In genomic region chr5:14615365-14615764, GRCh38 we compare ENCODE assay signal across 25 cellular contexts.
DNase-seq lines count a peak whose midpoint lies in the region; FAIRE-seq lines count a peak whose summit lies in the region.
"Had no signal": no experiment of that assay in that cellular context is flagged by ENCODE, and none has a peak within 500 bp of the region (broad histone marks: within the 10 kb centered on the region; RNA-seq: fewer than 3 reads in every experiment).

No MANE protein-coding gene starts in this region.

- H3K4me3 Mint-ChIP-seq in T-helper 2 cell treated with Interferon-gamma antibody and Interleukin-4, amounts not matched to agents 5 μg/mL and 100 μg/mL, for 36 hours, result no peak overlapping the region
- H3K4me3 Mint-ChIP-seq: activated naive CD8-positive, alpha-beta T cell; naive B cell had no signal

- H3K27ac Mint-ChIP-seq in T-helper 2 cell treated with Interferon-gamma antibody and Interleukin-4, amounts not matched to agents 5 μg/mL and 100 μg/mL, for 36 hours, result peak overlapping the region; percentile 23
- H3K27ac Mint-ChIP-seq: activated naive CD8-positive, alpha-beta T cell; naive B cell had no signal

- peaks cover 61% of the 10 kb centered on the region for H3K36me3 Mint-ChIP-seq in T-helper 2 cell treated with Interferon-gamma antibody and Interleukin-4, amounts not matched to agents 5 μg/mL and 100 μg/mL, for 36 hours (ENCODE audit: low read depth)

- DNase-seq in T-helper 2 cell treated with Interferon-gamma antibody and Interleukin-4, amounts not matched to agents 5 μg/mL and 100 μg/mL, for 36 hours (ENCODE audit: low spot score), result no peak
- DNase-seq in T-helper 2 cell, result no peak
- peak; percentile 52 to 69 for DNase-seq in NCI-H1930 (lab: John Stamatoyannopoulos, UW)
- DNase-seq in NCI-H774 (lab: John Stamatoyannopoulos, UW), result peak; percentile 52
- DNase-seq in urothelium cell line (ENCODE audit: low spot score), result no peak
- no peak for DNase-seq in activated CD4-positive, alpha-beta T cell treated with anti-CD3 and anti-CD28 coated beads for 4 hours
- no peak for DNase-seq in DMS114 treated with DMSO at 0.1 percent for 48 hours (lab: John Stamatoyannopoulos, UW; ENCODE audit: unreplicated experiment)
- DNase-seq in NCI-H1048 (lab: John Stamatoyannopoulos, UW), result no peak
- DNase-seq: activated CD4-positive, alpha-beta T cell treated with anti-CD3 and anti-CD28 coated beads for 1 hour; activated T-cell treated with anti-CD3 and anti-CD28 coated beads for 4 hours; anterior cingulate cortex; H7; kidney glomerular epithelial cell; midbrain; naive B cell; NCI-H1436; NCI-H345; right cardiac atrium; stimulated activated naive CD8-positive, alpha-beta T cell treated with anti-CD3 and anti-CD28 coated beads, Interleukin-15, Interleukin-2, amounts not matched to agents 100 U/mL and 50 U/mL, for 24 hours; testis had no signal

- H3K9me3 Mint-ChIP-seq in T-helper 2 cell treated with Interferon-gamma antibody and Interleukin-4, amounts not matched to agents 5 μg/mL and 100 μg/mL, for 36 hours, result peaks cover 2% of the 10 kb centered on the region
- H3K9me3 Mint-ChIP-seq: naive B cell had no signal

- peak; percentile 5 for FAIRE-seq in urothelium cell line (lab: Jason Lieb, UNC)
- FAIRE-seq: A549, frontal cortex, HTR-8/SVneo, K562 had no signal

- H3K4me1 Mint-ChIP-seq in T-helper 2 cell treated with Interferon-gamma antibody and Interleukin-4, amounts not matched to agents 5 μg/mL and 100 μg/mL, for 36 hours (ENCODE audit: low read depth), result no peaks in the 10 kb centered on the region
- H3K4me1 Mint-ChIP-seq: naive B cell had no signal

- H3K27me3 Mint-ChIP-seq in T-helper 2 cell treated with Interferon-gamma antibody and Interleukin-4, amounts not matched to agents 5 μg/mL and 100 μg/mL, for 36 hours (ENCODE audit: low read depth), result no peaks in the 10 kb centered on the region
- H3K27me3 Mint-ChIP-seq: activated naive CD8-positive, alpha-beta T cell had no signal

Comparison
In these comparisons a context has a peak if more than half of its experiments do, and no peak if none do; other contexts are left out.
1. DNase-seq: peak in NCI-H1930 (2 of 2) and NCI-H774 (single experiment); none in T-helper 2 cell treated with Interferon-gamma antibody and Interleukin-4, amounts not matched to agents 5 μg/mL and 100 μg/mL, for 36 hours (single experiment), T-helper 2 cell (0 of 5), urothelium cell line (single experiment), activated CD4-positive, alpha-beta T cell treated with anti-CD3 and anti-CD28 coated beads for 4 hours (0 of 2), DMS114 treated with DMSO at 0.1 percent for 48 hours (single experiment) and NCI-H1048 (single experiment).